In genomic region chr1:226734611-226735153, GRCh38 we compare ENCODE assay signal across 13 cellular contexts. TPM values are rescaled to one million over a fixed set of nuclear protein-coding genes. Genes with fewer than 3 reads are reported as not detected.
DNase-seq lines count a peak whose midpoint lies in the region; TF ChIP-seq lines count a peak whose summit lies in the region.
"Had no signal": no experiment of that assay in that cellular context is flagged by ENCODE, and none has a peak within 500 bp of the region (broad histone marks: within the 10 kb centered on the region; RNA-seq: fewer than 3 reads in every experiment).

No MANE protein-coding gene starts in this region.

- TF ChIP-seq CTCF in AG10803 (conservative IDR thresholded peaks at IDR 0.05; ENCODE audit: low read length) (no peak), GM12875 (IDR thresholded peaks at IDR 0.05; ENCODE audit: borderline replicate concordance, insufficient read depth, low read depth, low read length) (no peak), brain (conservative IDR thresholded peaks at IDR 0.05) (no peak), neural crest cell (conservative IDR thresholded peaks at IDR 0.05) (no peak), thyroid gland (IDR thresholded peaks at IDR 0.05) (no peak)

- H3K4me1 ChIP-seq in thyroid gland = peaks cover 17 to 38% of the 10 kb centered on the region in 2 donors

- H3K9me3 ChIP-seq in thyroid gland = no peaks in the 10 kb centered on the region

- H3K4me3 Mint-ChIP-seq in brain (peak overlapping the region; percentile 26 to 90 (median 87)), neural crest cell (peak overlapping the region; percentile 15)

- H3K36me3 Mint-ChIP-seq in brain (no peaks in the 10 kb centered on the region), neural crest cell (ENCODE audit: low read depth) (peaks cover 4% of the 10 kb centered on the region)

- WGBS in thyroid gland, 2 donors = 71 to 79% methylated on average over 3 of the region's 3 CpGs

- H3K4me1 Mint-ChIP-seq in brain (peaks cover 60% of the 10 kb centered on the region), neural crest cell (peaks cover 41% of the 10 kb centered on the region)

- peak; percentile 7 for DNase-seq in AG10803 (ENCODE audit: low read depth)
- no peak for DNase-seq in neural crest cell (ENCODE audit: low read depth, low spot score)
- no peak for DNase-seq in SK-N-DZ (ENCODE audit: low spot score)
- DNase-seq in thyroid gland = no peak
- no peak for DNase-seq in NCI-H2227 (lab: John Stamatoyannopoulos, UW; ENCODE audit: unreplicated experiment)
- no peak for DNase-seq in D341Med (ENCODE audit: low spot score)
- DNase-seq: foreskin melanocyte; NCI-H2107; RPMI8226; stimulated activated CD8-positive, alpha-beta memory T cell treated with anti-CD3 and anti-CD28 coated beads, Interleukin-4, amount 100 ng/mL, for 48 hours had no signal

- TF ChIP-seq POLR2A in thyroid gland (IDR thresholded peaks at IDR 0.05) = no peak

- H3K27ac ChIP-seq in thyroid gland = no peak overlapping the region
- H3K27ac ChIP-seq: cardiac muscle cell had no signal

- no peaks in the 10 kb centered on the region for H3K36me3 ChIP-seq in thyroid gland
- H3K36me3 ChIP-seq: cardiac muscle cell had no signal

- H3K9me3 Mint-ChIP-seq in brain (peaks cover 0 to 2% (median 0%) of the 10 kb centered on the region in 5 experiments), neural crest cell (no peaks in the 10 kb centered on the region)

- no peaks in the 10 kb centered on the region for H3K27me3 ChIP-seq in thyroid gland

- H3K4me3 ChIP-seq in AG10803 (ENCODE audit: low read length) (no peak overlapping the region), GM12875 (ENCODE audit: low read depth, low read length) (peak overlapping the region; percentile 95), thyroid gland (replicated peaks in 1 of 3) (no peak overlapping the region)
- H3K4me3 ChIP-seq: cardiac muscle cell had no signal

- H3K27ac Mint-ChIP-seq in brain (peak overlapping the region in 3 of 5 experiments; percentile 19 to 86 (median 31)), neural crest cell (ENCODE audit: unreplicated experiment) (no peak overlapping the region)

- intact Hi-C loops in thyroid gland (cut with DNase I) = loop anchor here (10.0 kb wide), 1 partner anchor 100 kb away; no protein-coding TSS in a partner anchor

- H3K27me3 Mint-ChIP-seq in brain (no peaks in the 10 kb centered on the region), neural crest cell (ENCODE audit: low read depth) (no peaks in the 10 kb centered on the region)

RNA-seq across cellular contexts. Expression of gene ITPKB, which starts 4.4 kb away (rescaled TPM):
- polyA plus RNA-seq in brain (ENCODE audit: insufficient read depth, low read depth, low replicate concordance) = 85.7 TPM
- 12.7 and 13.7 TPM in 2 replicates for total RNA-seq in neural crest cell
- polyA plus RNA-seq in SK-N-DZ (2014; cell fraction: cytosol; rRNA removed) = not detected in 2 replicates
- polyA plus RNA-seq in SK-N-DZ (2014; cell fraction: nucleus; rRNA removed) = not detected in 2 replicates
- 10 to 100 TPM; 19.1 to 24.0 (median 22.2) TPM for total RNA-seq in thyroid gland
